In genomic region chr16:15434425-15435215, GRCh38 we compare ENCODE assay signal across 8 cellular contexts. TPM values are rescaled to one million over a fixed set of nuclear protein-coding genes. Genes with fewer than 3 reads are reported as not detected.
DNase-seq lines count a peak whose midpoint lies in the region; ATAC-seq, FAIRE-seq and TF ChIP-seq lines count a peak whose summit lies in the region.

BMERB1 (plus strand) TSS chr16:15434588; CDS start chr16:15434654, 66 bp downstream.

- peak within 1 kb of the TSS; percentile 71 for H3K4me2 ChIP-seq in HepG2 (ENCODE audit: low read depth, low read length)

- H3K27ac ChIP-seq in duodenal mucosa (ENCODE audit: low read depth, low read length) (peak within 1 kb of the TSS; percentile 50), HepG2 (ENCODE audit: extremely low read length, insufficient read depth, low read length) (no peak within 1 kb of the TSS)

- no peaks in the 10 kb centered on the region for H3K36me3 ChIP-seq in duodenal mucosa (ENCODE audit: control insufficient read depth in 1 of 2, insufficient read depth in 2 of 2, low read length in 2 of 2)
- H3K36me3 ChIP-seq in HepG2 (replicated peaks in 1 of 2; ENCODE audit: control insufficient read depth in 1 of 2, insufficient read depth in 2 of 2, low read length in 2 of 2), result no peaks in the 10 kb centered on the region

- H3K79me2 ChIP-seq in HepG2 (ENCODE audit: insufficient read depth, low read length), result no peaks in the 10 kb centered on the region

- peak; percentile 82 for ATAC-seq in HepG2

- no peak for TF ChIP-seq CTCF in HepG2 (CRISPR knock-in tag; IDR thresholded peaks at IDR 0.05)

- H3K27me3 ChIP-seq in duodenal mucosa (ENCODE audit: control insufficient read depth in 1 of 2, insufficient read depth in 2 of 2, low read length in 2 of 2), result peaks cover 12 to 15% of the 10 kb centered on the region in 2 donors
- H3K27me3 ChIP-seq in HepG2 (ENCODE audit: control insufficient read depth in 1 of 2, insufficient read depth in 2 of 2, low read length in 2 of 2), result peaks cover 2 to 34% of the 10 kb centered on the region in 2 experiments; a peak in 4 of 5 replicates

- no peaks in the 10 kb centered on the region for H4K20me1 ChIP-seq in HepG2 (ENCODE audit: insufficient read depth, low read length)

- H3K9me3 ChIP-seq in duodenal mucosa (ENCODE audit: control insufficient read depth in 1 of 2, low read length in 2 of 2) (no peaks in the 10 kb centered on the region), HepG2 (ENCODE audit: low read length) (no peaks in the 10 kb centered on the region)

- H3K4me1 ChIP-seq in duodenal mucosa (ENCODE audit: control insufficient read depth in 1 of 2, insufficient read depth in 2 of 2, low read length in 2 of 2), result peaks cover 0 to 12% of the 10 kb centered on the region in 2 donors
- H3K4me1 ChIP-seq in HepG2 (ENCODE audit: insufficient read depth, low read length), result peaks cover 24% of the 10 kb centered on the region

- CTCF ChIA-PET in activated CD8-positive, alpha-beta memory T cell treated with anti-CD3 and anti-CD28 coated beads for 36 hours (lab: Charles Lee), result interaction anchor here (0.7 kb wide), 1 partner anchor 209 kb away, joined by 3 read pairs; no protein-coding TSS in a partner anchor
- CTCF ChIA-PET in HepG2 (lab: Yijun Ruan, JAX; ENCODE audit: low intra/inter-chr PET ratio, low total read pairs), result no interaction called here

- H3K4me3 ChIP-seq in duodenal mucosa (ENCODE audit: low read depth in 1 of 2, low read length in 2 of 2) (peak within 1 kb of the TSS; percentile 75 to 88), HepG2 (replicated peaks in 1 of 3; ENCODE audit: insufficient read depth in 1 of 3, low read depth in 2 of 3, low read length in 3 of 3) (peak within 1 kb of the TSS; percentile 20 to 72 (median 41))

- intact Hi-C loops in HepG2 (cut with micrococcal nuclease; ENCODE audit: unreplicated experiment), result no loop called here

- no peak for TF ChIP-seq RAD21 in HepG2 (CRISPR knock-in tag; IDR thresholded peaks at IDR 0.05)

- H2AFZ ChIP-seq in HepG2 (ENCODE audit: low read length), result no peak within 1 kb of the TSS

- no peak for TF ChIP-seq POLR2A in HepG2 (IDR thresholded peaks at IDR 0.05; ENCODE audit: insufficient read depth in 1 of 2, low read depth in 2 of 2, low read length in 2 of 2)

- TF ChIP-seq EP300 in HepG2 (IDR thresholded peaks at IDR 0.05; ENCODE audit: low read depth in 2 of 2, low read length in 2 of 2) (no peak), HepG2 (CRISPR knock-in tag; IDR thresholded peaks at IDR 0.05; ENCODE audit: borderline replicate concordance) (no peak)

- peak; percentile 14 for DNase-seq in CD1c-positive myeloid dendritic cell (ENCODE audit: extremely low spot score)
- DNase-seq in NCI-H1105 treated with DMSO at 0.1 percent for 48 hours (lab: John Stamatoyannopoulos, UW), result peak; percentile 72
- no peak for DNase-seq in HepG2 (ENCODE audit: low spot score)
- DNase-seq in stimulated activated CD4-positive, alpha-beta T cell treated with anti-CD3 and anti-CD28 coated beads, Interleukin-1b, Interleukin-23, amount 100 ng/mL, for 4 hours (ENCODE audit: low read depth in 2 of 2), result peak; percentile 28 to 61
- DNase-seq in SKM-1 treated with dmso at 0.1 percent for 144 hours (lab: John Stamatoyannopoulos, UW; ENCODE audit: unreplicated experiment), result no peak
- DNase-seq in LoVo (ENCODE audit: low spot score), result no peak

- in situ Hi-C loops in HepG2 (cut with HindIII; ENCODE audit: extremely low pct_ligation_motif_present, low pct_unique_long_range_greater_than_20kb), result no loop called here

- under 1% methylated on average over 63 of the region's 63 CpGs for WGBS in HepG2 (ENCODE audit: low lambda C conversion rate)

- no TSS peak for BruUV-seq in HepG2 (replicated peaks; lab: Mats Ljungman, UMichigan)

- H3K9ac ChIP-seq in duodenal mucosa (ENCODE audit: low read depth in 1 of 2, low read length in 2 of 2), result peak within 1 kb of the TSS; percentile 32 to 57
- H3K9ac ChIP-seq in HepG2 (ENCODE audit: insufficient read depth, low read depth, low read length), result no peak within 1 kb of the TSS

- no peak for FAIRE-seq in HepG2 (lab: Jason Lieb, UNC)

- POLR2A ChIA-PET in activated CD8-positive, alpha-beta memory T cell treated with anti-CD3 and anti-CD28 coated beads for 36 hours (lab: Charles Lee), result no interaction called here
- POLR2A ChIA-PET in HepG2 (lab: Yijun Ruan, JAX), result no interaction called here

TF ChIP-seq in HepG2, 621 proteins besides CTCF, POLR2A, EP300 and RAD21 (continues in another document):
- TF ChIP-seq KDM5B (CRISPR knock-in tag; IDR thresholded peaks at IDR 0.05; ENCODE audit: borderline replicate concordance), result peak; percentile 42; the same call in 1 of the 2 replicates
- TF ChIP-seq TAF1 (CRISPR knock-in tag; IDR thresholded peaks at IDR 0.05), result no peak
- TF ChIP-seq MEIS2 (CRISPR knock-in tag; IDR thresholded peaks at IDR 0.05), result no peak
- no peak for TF ChIP-seq GATAD1 (CRISPR knock-in tag; IDR thresholded peaks at IDR 0.05)
- no peak for TF ChIP-seq SYNCRIP (IDR thresholded peaks at IDR 0.05; ENCODE audit: insufficient read depth, low read depth, low read length)
- TF ChIP-seq MXD3 (CRISPR knock-in tag; IDR thresholded peaks at IDR 0.05), result 0 out of 2 replicates have a peak, but pooled peaks have one; percentile 7
- 0 out of 2 replicates have a peak, but pooled peaks have one; percentile 40 for TF ChIP-seq ZBTB7A (CRISPR knock-in tag; IDR thresholded peaks at IDR 0.05)
- TF ChIP-seq ZNF83 (CRISPR knock-in tag; IDR thresholded peaks at IDR 0.05; ENCODE audit: borderline replicate concordance), result no peak
- TF ChIP-seq MAFF (IDR thresholded peaks at IDR 0.05; ENCODE audit: low read depth, low read length), result no peak
- no peak for TF ChIP-seq SP140L (CRISPR knock-in tag; IDR thresholded peaks at IDR 0.05; ENCODE audit: borderline replicate concordance)
- 0 out of 2 replicates have a peak, but pooled peaks have one; percentile 6 for TF ChIP-seq HIVEP1 (CRISPR knock-in tag; IDR thresholded peaks at IDR 0.05)
- no peak for TF ChIP-seq MZF1 (CRISPR knock-in tag; IDR thresholded peaks at IDR 0.05; ENCODE audit: borderline replicate concordance)
- TF ChIP-seq LCORL (IDR thresholded peaks at IDR 0.05), result no peak
- 0 out of 2 replicates have a peak, but pooled peaks have one; percentile 14 for TF ChIP-seq LCORL (CRISPR knock-in tag; IDR thresholded peaks at IDR 0.05)
- 0 out of 2 replicates have a peak, but pooled peaks have one; percentile 8 for TF ChIP-seq PITX1 (CRISPR knock-in tag; IDR thresholded peaks at IDR 0.05)
- TF ChIP-seq POGZ (CRISPR knock-in tag; IDR thresholded peaks at IDR 0.05), result no peak
- TF ChIP-seq HNRNPLL (IDR thresholded peaks at IDR 0.05; ENCODE audit: low read depth, low read length, poor library complexity, severe bottlenecking), result peak; percentile 69
- 0 out of 2 replicates have a peak, but pooled peaks have one; percentile 59 for TF ChIP-seq FOXO4 (CRISPR knock-in tag; conservative IDR thresholded peaks at IDR 0.05)
- no peak for TF ChIP-seq ZMYM2 (CRISPR knock-in tag; IDR thresholded peaks at IDR 0.05)
- peak; percentile 94; the same call in 1 of the 2 replicates for TF ChIP-seq EZH2 (conservative IDR thresholded peaks at IDR 0.05; ENCODE audit: low read depth, low read length)

RNA-seq across cellular contexts. Expression of gene BMERB1, which starts in this region (rescaled TPM):
- total RNA-seq in activated CD8-positive, alpha-beta memory T cell treated with anti-CD3 and anti-CD28 coated beads for 36 hours, result 10 to 100 TPM; 21.6 to 23.2 TPM
- total RNA-seq in HepG2 (2016; rRNA removed; fragmentation: Illumina TruSeq; extraction: Trizol), result 1.2 and 1.4 TPM in 2 replicates
- total RNA-seq in HepG2 (2016; cell fraction: cytosol; rRNA removed; fragmentation: Illumina TruSeq; extraction: Trizol; ENCODE audit: low read depth), result 0.71 and 1.0 TPM in 2 replicates
- 0.69 and 0.79 TPM in 2 replicates for total RNA-seq in HepG2 (2016; cell fraction: insoluble cytoplasmic fraction; rRNA removed; fragmentation: Illumina TruSeq; extraction: Trizol)
- total RNA-seq in HepG2 (2016; cell fraction: membrane; rRNA removed; fragmentation: Illumina TruSeq; extraction: Trizol), result 1.2 and 1.5 TPM in 2 replicates
- 1.3 and 1.4 TPM in 2 replicates for total RNA-seq in HepG2 (2016; cell fraction: nucleus; rRNA removed; fragmentation: Illumina TruSeq; extraction: Trizol)
- polyA plus RNA-seq in HepG2 (2011; rRNA removed), result 1.4 and 2.5 TPM in 2 replicates
- 0.99 and 1.8 TPM in 2 replicates for polyA plus RNA-seq in HepG2 (2011; cell fraction: cytosol; rRNA removed)
- polyA plus RNA-seq in HepG2 (2011; cell fraction: nucleus; rRNA removed), result 0.90 and 1.3 TPM in 2 replicates
- polyA plus RNA-seq in HepG2 (2012), result 1.0 and 2.9 TPM in 2 replicates
- polyA plus RNA-seq in HepG2 (2016; cell fraction: cytosol; fragmentation: Illumina TruSeq; extraction: Trizol; ENCODE audit: low read depth), result 1.4 TPM in 2 replicates
- 1.7 and 2.5 TPM in 2 replicates for polyA plus RNA-seq in HepG2 (2016; cell fraction: insoluble cytoplasmic fraction; fragmentation: Illumina TruSeq; extraction: Trizol; ENCODE audit: low read depth)
- polyA plus RNA-seq in HepG2 (2016; cell fraction: membrane; fragmentation: Illumina TruSeq; extraction: Trizol; ENCODE audit: low read depth), result 0.86 and 2.2 TPM in 2 replicates
- polyA plus RNA-seq in HepG2 (2016; cell fraction: nucleus; fragmentation: Illumina TruSeq; extraction: Trizol; ENCODE audit: insufficient read depth, low read depth), result 1.2 and 2.5 TPM in 2 replicates
- 2.4 and 7.1 TPM in 2 replicates for polyA minus RNA-seq in HepG2 (2011; rRNA and poly(A)+ RNA removed; ENCODE audit: low replicate concordance)
- polyA minus RNA-seq in HepG2 (2011; cell fraction: cytosol; rRNA and poly(A)+ RNA removed), result 0.53 and 1.3 TPM in 2 replicates
- 1.2 and 2.7 TPM in 2 replicates for polyA minus RNA-seq in HepG2 (2011; cell fraction: nucleus; rRNA and poly(A)+ RNA removed)

Comparison
In these comparisons a context has a peak if more than half of its experiments do, and no peak if none do; other contexts are left out.
1. DNase-seq: peak in CD1c-positive myeloid dendritic cell (single experiment), NCI-H1105 treated with DMSO at 0.1 percent for 48 hours (single experiment) and stimulated activated CD4-positive, alpha-beta T cell treated with anti-CD3 and anti-CD28 coated beads, Interleukin-1b, Interleukin-23, amount 100 ng/mL, for 4 hours (2 of 2); none in HepG2 (single experiment), SKM-1 treated with dmso at 0.1 percent for 144 hours (single experiment) and LoVo (single experiment).